22 cellular contexts compared by ENCODE assay signal in genomic region chr5:150061538-150061995, GRCh38. TPM values are rescaled to one million over a fixed set of nuclear protein-coding genes. Genes with fewer than 3 reads are reported as not detected.
A peak's percentile ranks its signal among the peaks of the same experiment; 100 is the strongest.
DNase-seq lines count a peak whose midpoint lies in the region; ATAC-seq and TF ChIP-seq lines count a peak whose summit lies in the region.
"Had no signal": no experiment of that assay in that cellular context is flagged by ENCODE, and none has a peak within 500 bp of the region (broad histone marks: within the 10 kb centered on the region; RNA-seq: fewer than 3 reads in every experiment).

No MANE protein-coding gene starts in this region.

- peaks cover 100% of the 10 kb centered on the region for H3K4me1 Mint-ChIP-seq in dendritic cell treated with granulocyte-macrophage colony-stimulating factor and Interleukin-4, amounts not matched to agents 40 ng/mL and 50 ng/mL, for 4 days (ENCODE audit: low read depth)
- H3K4me1 Mint-ChIP-seq in neural crest cell: no peaks in the 10 kb centered on the region
- peaks cover 29 to 34% of the 10 kb centered on the region in 2 donors for H3K4me1 Mint-ChIP-seq in stimulated activated naive B cell treated with anti-CD40 and anti-IgM and Interleukin-4, amounts not matched to agents 10 μg/mL and 1 μg/mL and 100 μg/mL, for 72 hours

- H3K9me3 Mint-ChIP-seq in dendritic cell treated with granulocyte-macrophage colony-stimulating factor and Interleukin-4, amounts not matched to agents 40 ng/mL and 50 ng/mL, for 4 days: no peaks in the 10 kb centered on the region
- no peaks in the 10 kb centered on the region for H3K9me3 Mint-ChIP-seq in neural crest cell
- no peaks in the 10 kb centered on the region for H3K9me3 Mint-ChIP-seq in stimulated activated naive B cell treated with anti-CD40 and anti-IgM and Interleukin-4, amounts not matched to agents 10 μg/mL and 1 μg/mL and 100 μg/mL, for 72 hours
- H3K9me3 Mint-ChIP-seq: CD4-positive, alpha-beta T cell; GM23338; HFFc6 had no signal

- ATAC-seq in stimulated activated naive B cell treated with anti-CD40 and anti-IgM and Interleukin-4, amounts not matched to agents 10 μg/mL and 1 μg/mL and 100 μg/mL, for 72 hours (replicated peaks): no peak
- ATAC-seq in GM21526 (IDR thresholded peaks at IDR 0.05; ENCODE audit: low FRiP score, unreplicated experiment): no peak
- ATAC-seq: GM23338 had no signal

- H3K27ac Mint-ChIP-seq in dendritic cell treated with granulocyte-macrophage colony-stimulating factor and Interleukin-4, amounts not matched to agents 40 ng/mL and 50 ng/mL, for 4 days: peak overlapping the region; percentile 98
- H3K27ac Mint-ChIP-seq in neural crest cell (ENCODE audit: unreplicated experiment): peak overlapping the region; percentile 35
- peak overlapping the region; percentile 82 for H3K27ac Mint-ChIP-seq in stimulated activated naive B cell treated with anti-CD40 and anti-IgM and Interleukin-4, amounts not matched to agents 10 μg/mL and 1 μg/mL and 100 μg/mL, for 72 hours
- H3K27ac Mint-ChIP-seq: B cell; CD4-positive, alpha-beta T cell; GM23338; HFFc6 had no signal

- TF ChIP-seq CTCF in neural crest cell (conservative IDR thresholded peaks at IDR 0.05): no peak

- DNase-seq in activated effector memory CD4-positive, alpha-beta T cell treated with anti-CD3 and anti-CD28 coated beads, Interleukin-2, amount 50 U/mL, for 16 hours: peak; percentile 41
- no peak for DNase-seq in activated effector memory CD4-positive, alpha-beta T cell treated with Interleukin-2 at 50 U/mL for 16 hours
- DNase-seq in neural crest cell (ENCODE audit: low read depth, low spot score) (no peak), epidermal melanocyte (ENCODE audit: insufficient read length, low spot score) (no peak)
- DNase-seq in stimulated activated naive B cell treated with anti-CD40 and anti-IgM and Interleukin-4, amounts not matched to agents 10 μg/mL and 1 μg/mL and 100 μg/mL, for 72 hours: no peak
- no peak for DNase-seq in activated CD8-positive, alpha-beta memory T cell treated with anti-CD3 and anti-CD28 coated beads, Interleukin-2, amount 50 U/mL, for 4 hours
- DNase-seq: CD4-positive, alpha-beta T cell; HFFc6; KBM-7; NCI-H1105 treated with DMSO at 0.1 percent for 48 hours; NCI-H146; NCI-H1930; NCI-H446; NCI-H524 treated with DMSO at 0.1 percent for 48 hours; NCI-H774; NK-92 treated with Interleukin-12 subunit alpha and Interleukin-12 subunit beta, amount 100 ng/mL, for 24 hours; PC-9; Right ventricle myocardium superior had no signal

- H3K36me3 Mint-ChIP-seq in dendritic cell treated with granulocyte-macrophage colony-stimulating factor and Interleukin-4, amounts not matched to agents 40 ng/mL and 50 ng/mL, for 4 days (ENCODE audit: low read depth): peaks cover 100% of the 10 kb centered on the region
- no peaks in the 10 kb centered on the region for H3K36me3 Mint-ChIP-seq in neural crest cell (ENCODE audit: low read depth)
- H3K36me3 Mint-ChIP-seq in stimulated activated naive B cell treated with anti-CD40 and anti-IgM and Interleukin-4, amounts not matched to agents 10 μg/mL and 1 μg/mL and 100 μg/mL, for 72 hours: peaks cover 4 to 12% of the 10 kb centered on the region in 2 donors

- intact Hi-C loops in dendritic cell treated with granulocyte-macrophage colony-stimulating factor and Interleukin-4, amounts not matched to agents 40 ng/mL and 50 ng/mL, for 4 days (cut with micrococcal nuclease): no loop called here

- H3K27me3 Mint-ChIP-seq in dendritic cell treated with granulocyte-macrophage colony-stimulating factor and Interleukin-4, amounts not matched to agents 40 ng/mL and 50 ng/mL, for 4 days: no peaks in the 10 kb centered on the region
- H3K27me3 Mint-ChIP-seq in neural crest cell (ENCODE audit: low read depth): no peaks in the 10 kb centered on the region
- H3K27me3 Mint-ChIP-seq in stimulated activated naive B cell treated with anti-CD40 and anti-IgM and Interleukin-4, amounts not matched to agents 10 μg/mL and 1 μg/mL and 100 μg/mL, for 72 hours: peaks cover 6 to 8% of the 10 kb centered on the region in 2 donors
- H3K27me3 Mint-ChIP-seq: B cell; CD4-positive, alpha-beta T cell had no signal

- peak overlapping the region; percentile 7 for H3K4me3 Mint-ChIP-seq in dendritic cell treated with granulocyte-macrophage colony-stimulating factor and Interleukin-4, amounts not matched to agents 40 ng/mL and 50 ng/mL, for 4 days
- no peak overlapping the region for H3K4me3 Mint-ChIP-seq in neural crest cell
- H3K4me3 Mint-ChIP-seq in stimulated activated naive B cell treated with anti-CD40 and anti-IgM and Interleukin-4, amounts not matched to agents 10 μg/mL and 1 μg/mL and 100 μg/mL, for 72 hours: no peak overlapping the region
- H3K4me3 Mint-ChIP-seq: B cell; CD4-positive, alpha-beta T cell; GM23338; HFFc6 had no signal

RNA-seq across cellular contexts. Expression of gene CSF1R, which starts 24.8 kb away (rescaled TPM):
- not detected in 2 replicates for total RNA-seq in neural crest cell
- total RNA-seq: GM23338 had no signal

Comparison
In these comparisons a context has a peak if more than half of its experiments do, and no peak if none do; other contexts are left out.
1. H3K27ac Mint-ChIP-seq: peak in every context shown above with its lines; median percentile 98 in dendritic cell treated with granulocyte-macrophage colony-stimulating factor and Interleukin-4, amounts not matched to agents 40 ng/mL and 50 ng/mL, for 4 days; 82 in stimulated activated naive B cell treated with anti-CD40 and anti-IgM and Interleukin-4, amounts not matched to agents 10 μg/mL and 1 μg/mL and 100 μg/mL, for 72 hours; 35 in neural crest cell.